In genomic region chr7:64183126-64183742, GRCh38 we compare ENCODE assay signal across 9 cellular contexts. TPM values are rescaled to one million over a fixed set of nuclear protein-coding genes. Genes with fewer than 3 reads are reported as not detected.
DNase-seq lines count a peak whose midpoint lies in the region; ATAC-seq, FAIRE-seq and TF ChIP-seq lines count a peak whose summit lies in the region.
"Had no signal": no experiment of that assay in that cellular context is flagged by ENCODE, and none has a peak within 500 bp of the region (broad histone marks: within the 10 kb centered on the region; RNA-seq: fewer than 3 reads in every experiment).

No MANE protein-coding gene starts in this region.

- peaks cover 0 to 8% (median 2%) of the 10 kb centered on the region in 4 donors for H3K27me3 ChIP-seq in upper lobe of left lung

- no peak overlapping the region for H3K27ac ChIP-seq in 22Rv1
- no peak overlapping the region for H3K27ac ChIP-seq in kidney (ENCODE audit: low read depth in 2 of 2, low read length in 2 of 2)
- no peak overlapping the region for H3K27ac ChIP-seq in upper lobe of left lung

- no peak overlapping the region for H3K4me3 ChIP-seq in LNCaP clone FGC (ENCODE audit: low read depth, low read length)
- H3K4me3 ChIP-seq in kidney (ENCODE audit: low read length in 2 of 2): no peak overlapping the region
- H3K4me3 ChIP-seq in upper lobe of left lung: no peak overlapping the region

- no peak for TF ChIP-seq POLR2A in upper lobe of left lung (IDR thresholded peaks at IDR 0.05)

- H3K9ac ChIP-seq in kidney (ENCODE audit: low read length in 2 of 2): no peak overlapping the region

- H3K4me1 ChIP-seq in kidney (ENCODE audit: control insufficient read depth in 1 of 2, insufficient read depth in 1 of 2, low read depth in 1 of 2, low read length in 2 of 2) (no peaks in the 10 kb centered on the region), upper lobe of left lung (peaks cover 0 to 14% (median 0%) of the 10 kb centered on the region in 4 donors)

- intact Hi-C loops in kidney (cut with DNase I): loop anchor here (5.0 kb wide), 1 partner anchor 434 kb away; no protein-coding TSS in a partner anchor

- no peak for DNase-seq in LNCaP clone FGC (ENCODE audit: low read depth)
- DNase-seq in activated gamma-delta T cell treated with anti-CD3 and anti-CD28 coated beads, Interleukin-2, amount 50 U/mL, for 16 hours (ENCODE audit: low read depth): peak; percentile 13
- DNase-seq in kidney: no peak
- peak in 1 of 2 donors; percentile 85 for DNase-seq in upper lobe of left lung
- DNase-seq in cerebellar cortex (ENCODE audit: low spot score): no peak
- no peak for DNase-seq in GOT3 (lab: John Stamatoyannopoulos, UW)
- DNase-seq: activated B cell treated with CpG ODN at 0.5 μM for 24 hours had no signal

- H3K36me3 ChIP-seq in kidney (ENCODE audit: control insufficient read depth in 1 of 2, insufficient read depth in 2 of 2, low read length in 2 of 2) (no peaks in the 10 kb centered on the region), upper lobe of left lung (no peaks in the 10 kb centered on the region)

- no peak for FAIRE-seq in kidney (lab: Jason Lieb, UNC)

- 11 to 60% methylated on average over 9 to 20 of the region's 31 CpGs for WGBS in upper lobe of left lung, 2 donors

- no peak for TF ChIP-seq EP300 in upper lobe of left lung (IDR thresholded peaks at IDR 0.05)

- TF ChIP-seq CTCF in 22Rv1 (IDR thresholded peaks at IDR 0.05): peak; percentile 97
- TF ChIP-seq CTCF in LNCaP clone FGC (IDR thresholded peaks at IDR 0.05; ENCODE audit: control insufficient read depth, extremely low read depth, insufficient read depth): peak; percentile 47
- TF ChIP-seq CTCF in kidney (IDR thresholded peaks at IDR 0.05; ENCODE audit: borderline replicate concordance, extremely low read depth, insufficient read depth): peak; percentile 78
- peak; percentile 65 to 89 (median 81) for TF ChIP-seq CTCF in upper lobe of left lung (IDR thresholded peaks at IDR 0.05)

- H3K9me3 ChIP-seq in kidney (ENCODE audit: control insufficient read depth in 1 of 2, low read length in 2 of 2) (peaks cover 0 to 2% of the 10 kb centered on the region in 2 donors), upper lobe of left lung (peaks cover 0 to 19% (median 3%) of the 10 kb centered on the region in 4 donors)

- ATAC-seq in upper lobe of left lung (ENCODE audit: low FRiP score in 2 of 2) (peak in 1 of 2 donors; percentile 64), HG03108 (IDR thresholded peaks at IDR 0.05; ENCODE audit: unreplicated experiment) (no peak)

RNA-seq across cellular contexts. Expression of gene ZNF735, which starts 23.8 kb away (rescaled TPM):
- total RNA-seq in kidney (not detected), upper lobe of left lung (not detected)
- not detected for polyA plus RNA-seq in kidney (ENCODE audit: insufficient read depth, low read depth, low replicate concordance)
- total RNA-seq: activated B cell treated with CpG ODN at 0.5 μM for 24 hours had no signal

RNA-seq across cellular contexts. Expression of gene ZNF679, which starts 45.0 kb away (rescaled TPM):
- not detected for total RNA-seq in kidney
- polyA plus RNA-seq in kidney (ENCODE audit: insufficient read depth, low read depth, low replicate concordance): not detected
- total RNA-seq in upper lobe of left lung: not detected
- total RNA-seq: activated B cell treated with CpG ODN at 0.5 μM for 24 hours had no signal

Comparison
In these comparisons a context has a peak if more than half of its experiments do, and no peak if none do; other contexts are left out.
1. CTCF ChIP-seq: peak in every context shown above with its lines; median percentile 97 in 22Rv1; 81 in upper lobe of left lung; 78 in kidney; 47 in LNCaP clone FGC.